23 cellular contexts compared by ENCODE assay signal in the genomic region with DNA sequence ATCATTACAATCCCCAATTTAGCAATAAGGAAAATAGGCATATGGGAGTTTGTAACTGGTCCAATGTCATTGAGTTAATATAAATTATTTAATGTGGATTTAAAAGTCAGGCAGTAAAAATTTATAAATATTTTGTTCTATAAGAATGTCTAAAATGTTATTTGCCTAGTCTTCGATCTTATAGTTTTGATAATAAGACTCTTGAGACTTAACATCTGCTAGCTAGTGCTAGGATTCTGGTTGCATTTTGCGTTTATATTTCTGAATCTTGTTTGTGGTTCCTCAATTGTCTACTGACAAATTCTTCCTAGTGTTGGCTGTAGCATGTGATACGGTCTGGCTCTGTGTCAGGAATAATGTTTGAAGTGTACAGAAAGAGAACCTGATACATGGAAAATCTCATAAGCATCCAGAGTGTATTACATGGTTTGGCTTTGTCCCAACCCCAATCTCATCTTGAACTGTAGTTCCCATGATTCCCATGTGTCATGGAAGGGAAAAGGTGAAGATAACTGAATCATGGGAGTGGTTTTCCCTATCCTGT.
"Had no signal": no experiment of that assay in that cellular context is flagged by ENCODE, and none has a peak within 500 bp of the region (broad histone marks: within the 10 kb centered on the region; RNA-seq: fewer than 3 reads in every experiment).

No MANE protein-coding gene starts in this region.

- H3K4me3 ChIP-seq: dorsolateral prefrontal cortex, gastroesophageal sphincter, heart right ventricle, left lung, mucosa of descending colon, neural progenitor cell, right atrium auricular region, suprapubic skin, transverse colon, upper lobe of right lung, vagina had no signal

- H3K4me1 ChIP-seq: foreskin keratinocyte, gastroesophageal sphincter, heart right ventricle, left lung, neural progenitor cell, parathyroid adenoma, right atrium auricular region, suprapubic skin, transverse colon, upper lobe of right lung, vagina had no signal

- H3K9ac ChIP-seq: neural progenitor cell, parathyroid adenoma had no signal

- H3K9me3 ChIP-seq: mucosa of descending colon, suprapubic skin, transverse colon, upper lobe of right lung, vagina had no signal

- H3K36me3 ChIP-seq: gastroesophageal sphincter, heart right ventricle, left lung, right atrium auricular region, suprapubic skin, transverse colon, upper lobe of right lung, vagina had no signal

- DNase-seq: dorsolateral prefrontal cortex; effector CD4-positive, alpha-beta T cell; foreskin keratinocyte; glutamatergic neuron; heart right ventricle; hippocampal formation; left cardiac atrium; left lung; mesenchymal stem cell; mucosa of descending colon; naive thymus-derived CD4-positive, alpha-beta T cell; stimulated activated CD4-positive, alpha-beta T cell treated with anti-CD3 and anti-CD28 coated beads, Interleukin-4, amount 100 ng/mL, for 4 hours; stimulated activated naive CD8-positive, alpha-beta T cell treated with anti-CD3 and anti-CD28 coated beads, Interleukin-15, Interleukin-2, amounts not matched to agents 100 U/mL and 50 U/mL, for 24 hours; transverse colon; upper lobe of right lung had no signal

- H2AFZ ChIP-seq: neural progenitor cell, parathyroid adenoma had no signal

- H3K27ac ChIP-seq: dorsolateral prefrontal cortex, foreskin keratinocyte, gastroesophageal sphincter, heart right ventricle, left lung, neural progenitor cell, parathyroid adenoma, right atrium auricular region, suprapubic skin, transverse colon, upper lobe of right lung, vagina had no signal

- H3K4me2 ChIP-seq: neural progenitor cell had no signal

- H3K27me3 ChIP-seq: foreskin keratinocyte, gastroesophageal sphincter, heart right ventricle, left lung, neural progenitor cell, right atrium auricular region, suprapubic skin, transverse colon, upper lobe of right lung, vagina had no signal

- ATAC-seq: foreskin keratinocyte; gastroesophageal sphincter; heart right ventricle; left cardiac atrium; left lung; mucosa of descending colon; naive thymus-derived CD4-positive, alpha-beta T cell; sciatic nerve; stimulated activated memory B cell treated with anti-CD40 and anti-IgM and Interleukin-4, amounts not matched to agents 10 μg/mL and 1 μg/mL and 100 μg/mL, for 72 hours; stimulated activated naive CD8-positive, alpha-beta T cell treated with anti-CD3 and anti-CD28 coated beads, Interleukin-15, Interleukin-2, amounts not matched to agents 100 U/mL and 50 U/mL, for 24 hours; upper lobe of right lung had no signal
